ENCODE assay signal across 12 cellular contexts in the genomic region with DNA sequence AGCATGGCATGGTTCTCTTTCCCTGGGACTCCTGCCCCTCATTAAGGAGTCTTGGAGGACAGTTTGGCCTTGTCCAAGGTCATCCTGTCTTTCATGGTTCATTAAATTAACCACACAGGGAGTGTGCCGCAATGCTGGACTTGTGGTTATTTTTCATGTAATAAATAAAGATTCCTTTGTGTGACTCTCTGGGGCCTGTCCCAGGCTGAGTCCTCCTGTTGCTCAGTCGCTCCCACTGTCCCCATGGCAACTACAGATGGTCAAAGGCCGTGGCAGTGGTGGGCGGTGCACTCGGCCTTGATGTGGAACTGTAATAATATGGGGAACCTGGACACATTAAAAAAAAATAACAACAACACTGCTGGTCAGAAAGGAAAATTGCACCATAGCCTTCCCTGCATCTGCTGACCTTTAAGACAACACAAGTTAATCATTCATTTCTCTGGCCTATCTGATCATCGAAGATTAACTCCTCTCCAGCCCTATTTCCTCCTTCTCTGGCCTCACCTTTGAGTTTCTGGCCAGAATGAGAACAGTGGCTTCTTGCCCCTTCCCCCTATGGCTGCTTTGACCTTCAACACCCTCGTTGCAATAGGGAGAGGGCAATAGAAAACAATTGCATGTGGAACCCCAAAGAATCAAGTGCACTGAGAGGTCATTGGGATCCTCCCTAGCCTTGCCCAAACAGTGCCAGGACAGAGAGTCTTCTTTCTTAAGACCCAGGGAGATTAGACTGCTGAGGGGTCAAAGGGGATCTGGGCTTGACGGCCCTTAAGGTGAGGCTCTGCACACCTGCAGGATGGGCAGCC. TPM values are rescaled to one million over a fixed set of nuclear protein-coding genes. Genes with fewer than 3 reads are reported as not detected.
DNase-seq lines count a peak whose midpoint lies in the region; ATAC-seq and FAIRE-seq lines count a peak whose summit lies in the region.
"Had no signal": no experiment of that assay in that cellular context is flagged by ENCODE, and none has a peak within 500 bp of the region (broad histone marks: within the 10 kb centered on the region; RNA-seq: fewer than 3 reads in every experiment).

No MANE protein-coding gene starts in this region.

- H3K4me1 ChIP-seq in small intestine (ENCODE audit: control insufficient read depth in 2 of 2, insufficient read depth in 1 of 2, low read depth in 1 of 2, low read length in 1 of 2) = peaks cover 18 to 19% of the 10 kb centered on the region in 2 donors

- H3K27ac ChIP-seq in small intestine (ENCODE audit: low read depth in 1 of 2, low read length in 1 of 2) = peak overlapping the region; percentile 81
- H3K27ac ChIP-seq: KMS-11, SJSA1 had no signal

- no peak overlapping the region for H3K4me3 ChIP-seq in small intestine (ENCODE audit: low read depth in 1 of 2, low read length in 2 of 2)
- H3K4me3 ChIP-seq: HAP-1, SJSA1 had no signal

- no peak for FAIRE-seq in small intestine (lab: Jason Lieb, UNC)

- 11 to 58% (median 36%) methylated on average over 8 of the region's 8 CpGs for WGBS in small intestine, 3 donors

- no peaks in the 10 kb centered on the region for H3K36me3 ChIP-seq in small intestine (ENCODE audit: control insufficient read depth in 2 of 2, insufficient read depth in 2 of 2, low read length in 2 of 2)
- H3K36me3 ChIP-seq: HAP-1, SJSA1 had no signal

- peak; percentile 65 for ATAC-seq in GM18909 (IDR thresholded peaks at IDR 0.05; ENCODE audit: poor library complexity, unreplicated experiment)
- ATAC-seq in HG02970 (IDR thresholded peaks at IDR 0.05; ENCODE audit: low FRiP score, unreplicated experiment) = no peak
- ATAC-seq in GM19351 (IDR thresholded peaks at IDR 0.05; ENCODE audit: unreplicated experiment) = no peak
- ATAC-seq: activated T-cell treated with anti-CD3 and anti-CD28 coated beads, Interleukin-2, amount 50 U/mL, for 72 hours had no signal

- DNase-seq in astrocyte of the hippocampus (ENCODE audit: low read depth, low spot score) (peak; percentile 60), kidney tubule cell (ENCODE audit: low spot score) (peak; percentile 96), small intestine (peak; percentile 84), NCI-H2196 (lab: John Stamatoyannopoulos, UW; ENCODE audit: unreplicated experiment) (no peak), NCI-H345 (lab: John Stamatoyannopoulos, UW) (no peak)
- DNase-seq: activated T-cell treated with anti-CD3 and anti-CD28 coated beads, Interleukin-2, amount 50 U/mL, for 72 hours had no signal

- no peaks in the 10 kb centered on the region for H3K9me3 ChIP-seq in small intestine (ENCODE audit: control insufficient read depth, low read depth)
- H3K9me3 ChIP-seq: HAP-1, SJSA1 had no signal

- no peaks in the 10 kb centered on the region for H3K27me3 ChIP-seq in small intestine (ENCODE audit: control insufficient read depth in 2 of 2, insufficient read depth in 2 of 2, low read length in 2 of 2)
- H3K27me3 ChIP-seq: SJSA1 had no signal

RNA-seq across cellular contexts. Expression of a gene that starts 44.7 kb away (rescaled TPM):
- 10 to 100 TPM; 24.7 to 39.2 (median 31.8) TPM for polyA plus RNA-seq in small intestine

Comparison
In these comparisons a context has a peak if more than half of its experiments do, and no peak if none do; other contexts are left out.
1. DNase-seq: peak in astrocyte of the hippocampus (single experiment), kidney tubule cell (single experiment) and small intestine (single experiment); none in NCI-H2196 (single experiment) and NCI-H345 (single experiment).